9 cellular contexts compared by ENCODE assay signal in genomic region chr18:23114171-23114881, GRCh38. TPM values are rescaled to one million over a fixed set of nuclear protein-coding genes. Genes with fewer than 3 reads are reported as not detected.
DNase-seq lines count a peak whose midpoint lies in the region; ATAC-seq and TF ChIP-seq lines count a peak whose summit lies in the region.
"Had no signal": no experiment of that assay in that cellular context is flagged by ENCODE, and none has a peak within 500 bp of the region (broad histone marks: within the 10 kb centered on the region; RNA-seq: fewer than 3 reads in every experiment).

No MANE protein-coding gene starts in this region.

- ATAC-seq in left lobe of liver (peak; percentile 82), GM21360 (IDR thresholded peaks at IDR 0.05; ENCODE audit: unreplicated experiment) (no peak), GM19035 (IDR thresholded peaks at IDR 0.05; ENCODE audit: unreplicated experiment) (no peak)

- 53% methylated on average over 10 of the region's 10 CpGs for WGBS in smooth muscle cell (ENCODE audit: low lambda C conversion rate)

- peak overlapping the region; percentile 80 for H3K9ac ChIP-seq in smooth muscle cell (ENCODE audit: low read depth)

- H3K27ac ChIP-seq in smooth muscle cell (ENCODE audit: low read depth), result no peak overlapping the region

- no peaks in the 10 kb centered on the region for H3K27me3 ChIP-seq in smooth muscle cell (ENCODE audit: low read depth)
- no peaks in the 10 kb centered on the region for H3K27me3 ChIP-seq in MG63

- H3K9me3 ChIP-seq in smooth muscle cell (replicated peaks; ENCODE audit: low read depth), result no peaks in the 10 kb centered on the region
- H3K9me3 ChIP-seq in MG63, result no peaks in the 10 kb centered on the region

- no peaks in the 10 kb centered on the region for H4K20me1 ChIP-seq in smooth muscle cell (ENCODE audit: low read depth)

- no peaks in the 10 kb centered on the region for H3F3A ChIP-seq in smooth muscle cell (ENCODE audit: low read depth)

- no peak for TF ChIP-seq CTCF in smooth muscle cell (IDR thresholded peaks at IDR 0.05; ENCODE audit: borderline replicate concordance, insufficient read depth, poor library complexity, severe bottlenecking)

- H2AFZ ChIP-seq in smooth muscle cell (ENCODE audit: low read depth), result peak overlapping the region; percentile 16

- H3K36me3 ChIP-seq in smooth muscle cell (ENCODE audit: low read depth) (no peaks in the 10 kb centered on the region), MG63 (no peaks in the 10 kb centered on the region)

- H3K4me2 ChIP-seq in smooth muscle cell, result no peak overlapping the region

- no peak overlapping the region for H3K4me3 ChIP-seq in smooth muscle cell
- no peak overlapping the region for H3K4me3 ChIP-seq in MG63

- DNase-seq in NCI-H1092 treated with DMSO at 0.1 percent for 48 hours (lab: John Stamatoyannopoulos, UW) (peak; percentile 29), astrocyte of the hippocampus (ENCODE audit: low read depth, low spot score) (peak; percentile 63), left lobe of liver (ENCODE audit: low spot score) (no peak), smooth muscle cell (lab: John Stamatoyannopoulos, UW; ENCODE audit: unreplicated experiment) (no peak), MG63 (no peak)
- no peak for DNase-seq in stimulated activated CD4-positive, alpha-beta T cell treated with anti-CD3 and anti-CD28 coated beads, Interleukin-1b, Interleukin-23, amount 100 ng/mL, for 48 hours
- DNase-seq: stimulated activated CD8-positive, alpha-beta memory T cell treated with anti-CD3 and anti-CD28 coated beads, Interleukin-4, amount 100 ng/mL, for 48 hours had no signal

- H3K4me1 ChIP-seq in smooth muscle cell (ENCODE audit: low read depth), result no peaks in the 10 kb centered on the region

- no peaks in the 10 kb centered on the region for H3K79me2 ChIP-seq in smooth muscle cell (ENCODE audit: low read depth)

RNA-seq across cellular contexts. Expression of gene CABLES1, which starts 21.0 kb away (rescaled TPM):
- total RNA-seq in left lobe of liver, result 12.8 TPM
- 1.2 and 2.2 TPM in 2 replicates for total RNA-seq in smooth muscle cell
- polyA plus RNA-seq in smooth muscle cell, result 2.4 and 2.7 TPM in 2 replicates
- total RNA-seq in MG63 (2014; rRNA removed; shearing (Covaris generic); ENCODE audit: low replicate concordance), result 1.1 and 1.3 TPM in 2 replicates

Comparison
In these comparisons a context has a peak if more than half of its experiments do, and no peak if none do; other contexts are left out.
1. DNase-seq: peak in NCI-H1092 treated with DMSO at 0.1 percent for 48 hours (single experiment) and astrocyte of the hippocampus (single experiment); none in left lobe of liver (single experiment), smooth muscle cell (single experiment), MG63 (single experiment) and stimulated activated CD4-positive, alpha-beta T cell treated with anti-CD3 and anti-CD28 coated beads, Interleukin-1b, Interleukin-23, amount 100 ng/mL, for 48 hours (single experiment).